8 cellular contexts compared by ENCODE assay signal in genomic region chr1:160777486-160778089, GRCh38. TPM values are rescaled to one million over a fixed set of nuclear protein-coding genes. Genes with fewer than 3 reads are reported as not detected.
DNase-seq lines count a peak whose midpoint lies in the region; ATAC-seq, FAIRE-seq and TF ChIP-seq lines count a peak whose summit lies in the region.

No MANE protein-coding gene starts in this region.

- ATAC-seq in GM21381 (IDR thresholded peaks at IDR 0.05; ENCODE audit: unreplicated experiment), result no peak

- H3K9ac ChIP-seq in kidney (ENCODE audit: low read length in 2 of 2), result no peak overlapping the region

- in situ Hi-C loops in transverse colon (cut with MboI; ENCODE audit: low pct_ligation_motif_present in 1 of 4, low pct_unique_long_range_greater_than_20kb in 1 of 4, low sequenced_read_pairs in 3 of 4), result loop anchor here in 1 of 4 donors (10.0 kb wide), 2 partner anchors 53 to 57 kb away; no protein-coding TSS in a partner anchor

- H3K9me3 ChIP-seq in kidney (ENCODE audit: control insufficient read depth in 1 of 2, low read length in 2 of 2) (no peaks in the 10 kb centered on the region), transverse colon (no peaks in the 10 kb centered on the region)

- TF ChIP-seq EP300 in transverse colon (IDR thresholded peaks at IDR 0.05; ENCODE audit: low read depth), result no peak

- no peak for TF ChIP-seq POLR2A in transverse colon (IDR thresholded peaks at IDR 0.05)

- no peaks in the 10 kb centered on the region for H3K27me3 ChIP-seq in transverse colon

- H3K4me3 ChIP-seq in kidney (ENCODE audit: low read length in 2 of 2) (no peak overlapping the region), transverse colon (no peak overlapping the region)

- H3K27ac ChIP-seq in kidney (ENCODE audit: low read depth in 2 of 2, low read length in 2 of 2) (no peak overlapping the region), transverse colon (no peak overlapping the region)

- H3K36me3 ChIP-seq in kidney (ENCODE audit: control insufficient read depth in 1 of 2, insufficient read depth in 2 of 2, low read length in 2 of 2) (no peaks in the 10 kb centered on the region), transverse colon (no peaks in the 10 kb centered on the region)

- WGBS in transverse colon (ENCODE audit: low coverage in 1 of 2), 2 donors, result 63% methylated on average over 6 of the region's 7 CpGs; no CpG with 5 or more reads in 1 of the 2 donors

- intact Hi-C loops in kidney (cut with DNase I), result no loop called here
- intact Hi-C loops in transverse colon (cut with DNase I; ENCODE audit: low total_unique reads), result no loop called here

- no peak for FAIRE-seq in kidney (lab: Jason Lieb, UNC)

- peak; percentile 22 for TF ChIP-seq CTCF in kidney (IDR thresholded peaks at IDR 0.05; ENCODE audit: borderline replicate concordance, extremely low read depth, insufficient read depth)
- TF ChIP-seq CTCF in transverse colon (IDR thresholded peaks at IDR 0.05), result peak; percentile 50 to 75 (median 61)

- DNase-seq in activated naive CD4-positive, alpha-beta T cell treated with Interleukin-2 at 50 U/mL for 16 hours, result peak; percentile 41
- no peak for DNase-seq in activated naive CD4-positive, alpha-beta T cell (lab: John Stamatoyannopoulos, UW)
- peak; percentile 5 for DNase-seq in NCI-H2171 (lab: John Stamatoyannopoulos, UW)
- DNase-seq in activated T-cell treated with anti-CD3 and anti-CD28 coated beads, Interleukin-2, amount 50 U/mL, for 1 hour, result peak; percentile 39
- no peak for DNase-seq in kidney
- peak; percentile 49 for DNase-seq in transverse colon
- DNase-seq in foreskin melanocyte, result no peak

- H3K4me1 ChIP-seq in kidney (ENCODE audit: control insufficient read depth in 1 of 2, insufficient read depth in 1 of 2, low read depth in 1 of 2, low read length in 2 of 2), result no peaks in the 10 kb centered on the region
- peaks cover 14 to 20% (median 18%) of the 10 kb centered on the region in 4 donors for H3K4me1 ChIP-seq in transverse colon

RNA-seq across cellular contexts. Expression of gene LY9, which starts 18.4 kb away (rescaled TPM):
- total RNA-seq in kidney (3.5 TPM), transverse colon (1 to 10 TPM in 3 of 4 donors, under 1 TPM in 1; 0.40 to 9.4 (median 1.8) TPM)
- 0.41 TPM for polyA plus RNA-seq in kidney (ENCODE audit: insufficient read depth, low read depth, low replicate concordance)

RNA-seq across cellular contexts. Expression of gene SLAMF7, which starts 38.5 kb away (rescaled TPM):
- total RNA-seq in kidney (13.9 TPM), transverse colon (10 to 100 TPM in 1 of 4 donors, 1 to 10 TPM in 1, under 1 TPM in 1, not detected in 1; 0.20 to 15.4 (median 2.7) TPM)
- 0.65 TPM for polyA plus RNA-seq in kidney (ENCODE audit: insufficient read depth, low read depth, low replicate concordance)

Comparison
In these comparisons a context has a peak if more than half of its experiments do, and no peak if none do; other contexts are left out.
1. DNase-seq: peak in activated naive CD4-positive, alpha-beta T cell treated with Interleukin-2 at 50 U/mL for 16 hours (single experiment), NCI-H2171 (single experiment), activated T-cell treated with anti-CD3 and anti-CD28 coated beads, Interleukin-2, amount 50 U/mL, for 1 hour (single experiment) and transverse colon (single experiment); none in activated naive CD4-positive, alpha-beta T cell (0 of 4), kidney (single experiment) and foreskin melanocyte (single experiment).